In genomic region chr12:356276-356988, GRCh38 we compare ENCODE assay signal across 15 cellular contexts. TPM values are rescaled to one million over a fixed set of nuclear protein-coding genes. Genes with fewer than 3 reads are reported as not detected.
DNase-seq lines count a peak whose midpoint lies in the region; ATAC-seq and TF ChIP-seq lines count a peak whose summit lies in the region.
"Had no signal": no experiment of that assay in that cellular context is flagged by ENCODE, and none has a peak within 500 bp of the region (broad histone marks: within the 10 kb centered on the region; RNA-seq: fewer than 3 reads in every experiment).

No MANE protein-coding gene starts in this region.

- no peak overlapping the region for H3K4me3 Mint-ChIP-seq in MCF 10A (ENCODE audit: unreplicated experiment)
- H3K4me3 Mint-ChIP-seq: activated CD4-positive, alpha-beta T cell treated with anti-CD3 and anti-CD28 coated beads, Interleukin-2, amount 10 ng/mL, durations not matched to agents 7 days and 5 days had no signal

- no peaks in the 10 kb centered on the region for H3K27me3 ChIP-seq in breast epithelium
- H3K27me3 ChIP-seq: BLaER1 had no signal

- TF ChIP-seq CTCF in MCF 10A (IDR thresholded peaks at IDR 0.05; ENCODE audit: unreplicated experiment): no peak
- TF ChIP-seq CTCF in breast epithelium (IDR thresholded peaks at IDR 0.05): no peak
- TF ChIP-seq CTCF in epithelial cell of esophagus (IDR thresholded peaks at IDR 0.05; ENCODE audit: insufficient read depth, low read depth, low read length, missing control alignments): no peak

- intact Hi-C loops in MCF 10A (cut with micrococcal nuclease): no loop called here
- intact Hi-C loops in breast epithelium (cut with DNase I; ENCODE audit: low total_unique reads): no loop called here

- H3K9me3 ChIP-seq in breast epithelium: peaks cover 8 to 13% of the 10 kb centered on the region in 2 donors

- no peaks in the 10 kb centered on the region for H3K4me1 ChIP-seq in breast epithelium
- H3K4me1 ChIP-seq: BLaER1 had no signal

- no TSS peak for BruUV-seq in MCF 10A (replicated peaks; lab: Mats Ljungman, UMichigan)

- H3K36me3 Mint-ChIP-seq in MCF 10A (ENCODE audit: insufficient read depth, unreplicated experiment): peaks cover 88% of the 10 kb centered on the region

- peaks cover 20% of the 10 kb centered on the region for H3K36me3 ChIP-seq in breast epithelium

- TF ChIP-seq POLR2A in breast epithelium (IDR thresholded peaks at IDR 0.05): no peak

- peaks cover 12% of the 10 kb centered on the region for H3K9me3 Mint-ChIP-seq in MCF 10A (ENCODE audit: unreplicated experiment)
- H3K9me3 Mint-ChIP-seq: activated CD4-positive, alpha-beta T cell treated with anti-CD3 and anti-CD28 coated beads, Interleukin-2, amount 10 ng/mL, durations not matched to agents 7 days and 5 days had no signal

- DNase-seq in MCF 10A (ENCODE audit: unreplicated experiment) (peak; percentile 12), breast epithelium (ENCODE audit: low spot score in 2 of 2) (no peak), epithelial cell of esophagus (ENCODE audit: low read depth) (peak; percentile 46), foreskin melanocyte (no peak), NCI-H1092 treated with DMSO at 0.1 percent for 48 hours (lab: John Stamatoyannopoulos, UW) (no peak)
- DNase-seq: activated CD4-positive, alpha-beta T cell treated with anti-CD3 and anti-CD28 coated beads, Interleukin-2, amount 10 ng/mL, durations not matched to agents 7 days and 5 days; cortex of kidney; H7; NCI-H2227 treated with DMSO at 0.1 percent for 48 hours; OCI-M1; T-helper 1 cell had no signal

- CTCF ChIA-PET in MCF 10A (lab: Yijun Ruan, JAX): interaction anchor here (0.7 kb wide), 1 partner anchor 285 kb away, joined by 3 read pairs; no protein-coding TSS in a partner anchor

- no peak overlapping the region for H3K4me3 ChIP-seq in breast epithelium
- H3K4me3 ChIP-seq in epithelial cell of esophagus (ENCODE audit: low read length): no peak overlapping the region
- H3K4me3 ChIP-seq: BLaER1 had no signal

- H3K27ac Mint-ChIP-seq in MCF 10A (ENCODE audit: low read depth, unreplicated experiment): no peak overlapping the region
- H3K27ac Mint-ChIP-seq: activated CD4-positive, alpha-beta T cell treated with anti-CD3 and anti-CD28 coated beads, Interleukin-2, amount 10 ng/mL, durations not matched to agents 7 days and 5 days had no signal

- peaks cover 15% of the 10 kb centered on the region for H3K4me1 Mint-ChIP-seq in MCF 10A (ENCODE audit: insufficient read depth, unreplicated experiment)

- POLR2A ChIA-PET in MCF 10A (lab: Yijun Ruan, JAX): interaction anchor here (0.6 kb wide), 1 partner anchor 90 kb away, joined by 3 read pairs; no protein-coding TSS in a partner anchor

- no peaks in the 10 kb centered on the region for H3K27me3 Mint-ChIP-seq in MCF 10A (ENCODE audit: insufficient read depth, unreplicated experiment)
- H3K27me3 Mint-ChIP-seq: activated CD4-positive, alpha-beta T cell treated with anti-CD3 and anti-CD28 coated beads, Interleukin-2, amount 10 ng/mL, durations not matched to agents 7 days and 5 days had no signal

- no peak overlapping the region for H3K27ac ChIP-seq in breast epithelium
- H3K27ac ChIP-seq: BLaER1 had no signal

- peak; percentile 76 for ATAC-seq in SK-N-SH treated with all-trans-retinoic acid at 6 μM for 48 hours
- no peak for ATAC-seq in GM19351 (IDR thresholded peaks at IDR 0.05; ENCODE audit: unreplicated experiment)
- no peak for ATAC-seq in esophagus mucosa

TF ChIP-seq in SK-N-SH treated with all-trans-retinoic acid at 6 μM for 48 hours, 23 proteins besides CTCF, POLR2A, EP300 and RAD21:
- TF ChIP-seq ISL1 (CRISPR knock-in tag; IDR thresholded peaks at IDR 0.05) (0 out of 2 replicates have a peak, but pooled peaks have one; percentile 10), ZFP30 (CRISPR knock-in tag; IDR thresholded peaks at IDR 0.05) (no peak)

RNA-seq across cellular contexts. Expression of gene KDM5A, which starts 32.7 kb away (rescaled TPM):
- total RNA-seq in MCF 10A (2022) (58.0 and 71.6 TPM in 2 replicates), breast epithelium (10 to 100 TPM; 55.8 to 83.6 (median 57.4) TPM), esophagus mucosa (42.6 TPM)

RNA-seq across cellular contexts. Expression of gene CCDC77, which starts 45.0 kb away (rescaled TPM):
- total RNA-seq in MCF 10A (2022) (5.5 and 7.2 TPM in 2 replicates), breast epithelium (1 to 10 TPM; 5.6 to 8.9 (median 7.5) TPM), esophagus mucosa (5.9 TPM)

Comparison
In these comparisons a context has a peak if more than half of its experiments do, and no peak if none do; other contexts are left out.
1. DNase-seq: peak in MCF 10A (single experiment) and epithelial cell of esophagus (single experiment); none in breast epithelium (0 of 2), foreskin melanocyte (single experiment) and NCI-H1092 treated with DMSO at 0.1 percent for 48 hours (single experiment).